24 cellular contexts compared by ENCODE assay signal in genomic region chr10:110274629-110275028, GRCh38. TPM values are rescaled to one million over a fixed set of nuclear protein-coding genes. Genes with fewer than 3 reads are reported as not detected.
DNase-seq lines count a peak whose midpoint lies in the region; ATAC-seq and TF ChIP-seq lines count a peak whose summit lies in the region.
"Had no signal": no experiment of that assay in that cellular context is flagged by ENCODE, and none has a peak within 500 bp of the region (broad histone marks: within the 10 kb centered on the region; RNA-seq: fewer than 3 reads in every experiment).

No MANE protein-coding gene starts in this region.

- peaks cover 0 to 74% (median 0%) of the 10 kb centered on the region in 11 experiments; a peak in 4 of 22 replicates for H4K20me1 ChIP-seq in BLaER1 treated with 17β-estradiol and CSF1 and Interleukin-3, amounts not matched to agents 10 nM and 100 nM
- H4K20me1 ChIP-seq in GM23338 (replicated peaks; ENCODE audit: insufficient read depth) = 0 out of 2 replicates have a peak, but pooled peaks cover 5% of the 10 kb centered on the region

- H3K27me3 Mint-ChIP-seq in GM23338 (ENCODE audit: insufficient read depth, low read depth, poor library complexity) (peaks cover 1% of the 10 kb centered on the region), brain (no peaks in the 10 kb centered on the region), nephron progenitor cell (ENCODE audit: low read depth, poor library complexity) (peaks cover 3% of the 10 kb centered on the region), immature natural killer cell (ENCODE audit: low read depth in 3 of 3) (peaks cover 4 to 11% (median 11%) of the 10 kb centered on the region in 3 donors)

- DNase-seq in GM23338 (ENCODE audit: low spot score) (no peak), nephron progenitor cell (no peak), dermis blood vessel endothelial cell (no peak), amygdala (lab: John Stamatoyannopoulos, UW) (no peak), immature natural killer cell (no peak), NCI-H524 (lab: John Stamatoyannopoulos, UW) (no peak)
- DNase-seq: activated CD4-positive, alpha-beta T cell treated with anti-CD3 and anti-CD28 coated beads, Interleukin-2, amount 50 U/mL, for 48 hours; activated CD4-positive, CD25-positive, alpha-beta regulatory T cell; activated CD8-positive, alpha-beta memory T cell treated with anti-CD3 and anti-CD28 coated beads, Interleukin-2, amount 50 U/mL, for 48 hours; CD8-positive, alpha-beta T cell; DMS53; foreskin keratinocyte; GDM1; HCEC 1CT; IMR-90; NCI-H1417 treated with DMSO at 0.1 percent for 48 hours; NCI-H2107; T-helper 9 cell had no signal

- H2AFZ ChIP-seq in GM23338 = no peak overlapping the region
- H2AFZ ChIP-seq: parathyroid adenoma had no signal

- H3F3A ChIP-seq in GM23338 (replicated peaks; ENCODE audit: low read depth) = no peaks in the 10 kb centered on the region

- H3K79me2 ChIP-seq in GM23338 (replicated peaks; ENCODE audit: insufficient read depth) = no peaks in the 10 kb centered on the region

- no peaks in the 10 kb centered on the region for H3K36me3 Mint-ChIP-seq in GM23338 (ENCODE audit: low read depth)
- peaks cover 14% of the 10 kb centered on the region for H3K36me3 Mint-ChIP-seq in brain
- peaks cover 5% of the 10 kb centered on the region for H3K36me3 Mint-ChIP-seq in nephron progenitor cell (ENCODE audit: low read depth)
- H3K36me3 Mint-ChIP-seq in immature natural killer cell = no peaks in the 10 kb centered on the region
- H3K36me3 Mint-ChIP-seq: natural killer cell treated with Interleukin-12 subunit alpha and Interleukin-12 subunit beta and Interleukin-15 and Interleukin-18, amount 100 ng/mL, for 72 hours had no signal

- H3K4me3 ChIP-seq in BLaER1 treated with 17β-estradiol and CSF1 and Interleukin-3, amounts not matched to agents 10 nM and 100 nM = no peak overlapping the region
- H3K4me3 ChIP-seq in GM23338 = no peak overlapping the region
- H3K4me3 ChIP-seq: cardiac muscle cell had no signal

- H3K4me3 Mint-ChIP-seq in GM23338 (no peak overlapping the region), brain (peak overlapping the region in 2 of 5 experiments; percentile 37 to 49), nephron progenitor cell (no peak overlapping the region), immature natural killer cell (no peak overlapping the region)
- H3K4me3 Mint-ChIP-seq: CD8-positive, alpha-beta T cell; natural killer cell treated with Interleukin-12 subunit alpha and Interleukin-12 subunit beta and Interleukin-15 and Interleukin-18, amount 100 ng/mL, for 72 hours had no signal

- no peaks in the 10 kb centered on the region for H3K9me2 ChIP-seq in GM23338 (ENCODE audit: insufficient read depth)

- H3K4me1 Mint-ChIP-seq in GM23338 (peaks cover 16% of the 10 kb centered on the region), brain (peaks cover 89% of the 10 kb centered on the region), nephron progenitor cell (peaks cover 37% of the 10 kb centered on the region), immature natural killer cell (peaks cover 18 to 23% of the 10 kb centered on the region in 2 donors)

- peak overlapping the region in 9 of 11 experiments; percentile 10 to 72 (median 58); a peak in 10 of 22 replicates for H3K4me2 ChIP-seq in BLaER1 treated with 17β-estradiol and CSF1 and Interleukin-3, amounts not matched to agents 10 nM and 100 nM
- H3K4me2 ChIP-seq in GM23338 = 0 out of 2 replicates have a peak overlapping the region, but pooled peaks have one; percentile 1

- TF ChIP-seq CTCF in GM23338 (conservative IDR thresholded peaks at IDR 0.05; ENCODE audit: low read depth in 2 of 2) = no peak
- TF ChIP-seq CTCF in brain (conservative IDR thresholded peaks at IDR 0.05) = no peak
- TF ChIP-seq CTCF in nephron progenitor cell (IDR thresholded peaks at IDR 0.05) = no peak

- no peaks in the 10 kb centered on the region for H3K27me3 ChIP-seq in BLaER1 treated with 17β-estradiol and CSF1 and Interleukin-3, amounts not matched to agents 10 nM and 100 nM
- H3K27me3 ChIP-seq in GM23338 (ENCODE audit: insufficient read depth) = no peaks in the 10 kb centered on the region
- H3K27me3 ChIP-seq: cardiac muscle cell, foreskin keratinocyte had no signal

- H3K9ac ChIP-seq in BLaER1 treated with 17β-estradiol and CSF1 and Interleukin-3, amounts not matched to agents 10 nM and 100 nM = no peak overlapping the region
- H3K9ac ChIP-seq: parathyroid adenoma had no signal

- no peaks in the 10 kb centered on the region for H3K9me3 ChIP-seq in BLaER1 treated with 17β-estradiol and CSF1 and Interleukin-3, amounts not matched to agents 10 nM and 100 nM (replicated peaks in 1 of 11)

- H3K27ac Mint-ChIP-seq in GM23338 (peak overlapping the region; percentile 35; the same call in 1 of the 2 replicates), brain (peak overlapping the region in 4 of 5 experiments; percentile 49 to 83 (median 70)), nephron progenitor cell (peak overlapping the region; percentile 43), immature natural killer cell (no peak overlapping the region)
- H3K27ac Mint-ChIP-seq: CD8-positive, alpha-beta T cell had no signal

- H3K27ac ChIP-seq in BLaER1 treated with 17β-estradiol and CSF1 and Interleukin-3, amounts not matched to agents 10 nM and 100 nM = peak overlapping the region in 3 of 11 experiments; percentile 48 to 63 (median 57); a peak in 4 of 22 replicates
- H3K27ac ChIP-seq in GM23338 (ENCODE audit: low read depth) = no peak overlapping the region
- H3K27ac ChIP-seq: foreskin keratinocyte, parathyroid adenoma had no signal

- H3K9me3 Mint-ChIP-seq in GM23338 (no peaks in the 10 kb centered on the region), brain (no peaks in the 10 kb centered on the region), nephron progenitor cell (no peaks in the 10 kb centered on the region), immature natural killer cell (no peaks in the 10 kb centered on the region)
- H3K9me3 Mint-ChIP-seq: CD8-positive, alpha-beta T cell; natural killer cell treated with Interleukin-12 subunit alpha and Interleukin-12 subunit beta and Interleukin-15 and Interleukin-18, amount 100 ng/mL, for 72 hours had no signal

- peaks cover 0 to 4% (median 0%) of the 10 kb centered on the region in 11 experiments; a peak in 1 of 22 replicates for H3K36me3 ChIP-seq in BLaER1 treated with 17β-estradiol and CSF1 and Interleukin-3, amounts not matched to agents 10 nM and 100 nM
- H3K36me3 ChIP-seq in GM23338 (ENCODE audit: insufficient read depth) = no peaks in the 10 kb centered on the region
- H3K36me3 ChIP-seq: cardiac muscle cell had no signal

- peaks cover 43 to 58% (median 49%) of the 10 kb centered on the region in 10 experiments for H3K4me1 ChIP-seq in BLaER1 treated with 17β-estradiol and CSF1 and Interleukin-3, amounts not matched to agents 10 nM and 100 nM
- no peaks in the 10 kb centered on the region for H3K4me1 ChIP-seq in GM23338 (ENCODE audit: insufficient read depth)
- H3K4me1 ChIP-seq: foreskin keratinocyte had no signal

- ATAC-seq in GM23338 = no peak
- ATAC-seq: CD8-positive, alpha-beta T cell; foreskin keratinocyte; natural killer cell treated with Interleukin-12 subunit alpha and Interleukin-12 subunit beta and Interleukin-15 and Interleukin-18, amount 100 ng/mL, for 72 hours; SK-N-SH treated with all-trans-retinoic acid at 6 μM for 48 hours had no signal

TF ChIP-seq in GM23338, 12 proteins besides CTCF, POLR2A, EP300 and RAD21:
- TF ChIP-seq POLR2AphosphoS5 (IDR thresholded peaks at IDR 0.05; ENCODE audit: low read depth) (no peak), STAT1 (IDR thresholded peaks at IDR 0.05; ENCODE audit: unreplicated experiment) (no peak)

RNA-seq across cellular contexts. Expression of gene SMNDC1, which starts 30.1 kb away (rescaled TPM):
- 28.4 and 29.9 TPM in 2 replicates for total RNA-seq in GM23338 (2014; rRNA removed; shearing (Covaris generic))
- polyA plus RNA-seq in GM23338 (2016; fragmentation: Nextera tagmentation; extraction: Ambion mirVana) = 41.9 and 45.1 TPM in 2 replicates
- polyA plus RNA-seq in brain (ENCODE audit: insufficient read depth, low read depth, low replicate concordance) = 22.3 TPM
- 11.9 and 14.4 TPM in 2 replicates for total RNA-seq in dermis blood vessel endothelial cell
- polyA plus RNA-seq in immature natural killer cell = 10 to 100 TPM; 12.3 to 26.4 (median 16.3) TPM

Comparison
In these comparisons a context has a peak if more than half of its experiments do, and no peak if none do; other contexts are left out.
1. H3K27ac Mint-ChIP-seq: peak in GM23338 (single experiment), brain (4 of 5) and nephron progenitor cell (single experiment); none in immature natural killer cell (0 of 6).